ENCODE assay signal across 19 cellular contexts in genomic region chr5:41406944-41407343, GRCh38.
"Had no signal": no experiment of that assay in that cellular context is flagged by ENCODE, and none has a peak within 500 bp of the region (broad histone marks: within the 10 kb centered on the region; RNA-seq: fewer than 3 reads in every experiment).

No MANE protein-coding gene starts in this region.

- H3K36me3 ChIP-seq: thyroid gland had no signal

- H3K27me3 ChIP-seq: body of pancreas, thyroid gland had no signal

- H3K27ac ChIP-seq: thyroid gland had no signal

- DNase-seq: activated CD4-positive, alpha-beta T cell treated with anti-CD3 and anti-CD28 coated beads, Interleukin-2, amount 10 ng/mL, durations not matched to agents 24 days and 14 days; activated CD8-positive, alpha-beta T cell treated with anti-CD3 and anti-CD28 coated beads for 36 hours; activated gamma-delta T cell treated with Interleukin-2 at 50 U/mL for 16 hours; activated T-cell treated with anti-CD3 and anti-CD28 coated beads, Interleukin-2, amount 50 U/mL, for 1 hour; anterior cingulate cortex; caudate nucleus; dermis blood vessel endothelial cell; effector CD8-positive, alpha-beta T cell; foreskin melanocyte; hypothalamus; natural killer cell; retina; stimulated activated CD4-positive, alpha-beta T cell treated with anti-CD3 and anti-CD28 coated beads, Interleukin-1b, Interleukin-23, amount 100 ng/mL, for 48 hours; substantia nigra; thyroid gland had no signal

- ATAC-seq: activated CD4-positive, CD25-positive, alpha-beta regulatory T cell treated with anti-CD3 and anti-CD28 coated beads, Interleukin-2, amount 50 U/mL, for 24 hours; activated CD8-positive, alpha-beta T cell treated with anti-CD3 and anti-CD28 coated beads for 36 hours; body of pancreas; esophagus mucosa; natural killer cell had no signal

- H3K4me1 ChIP-seq: thyroid gland had no signal

- H3K4me3 ChIP-seq: body of pancreas, lung, thyroid gland had no signal

- H3K9me3 ChIP-seq: body of pancreas, thyroid gland had no signal
